ENCODE assay signal across 32 cellular contexts in the genomic region with DNA sequence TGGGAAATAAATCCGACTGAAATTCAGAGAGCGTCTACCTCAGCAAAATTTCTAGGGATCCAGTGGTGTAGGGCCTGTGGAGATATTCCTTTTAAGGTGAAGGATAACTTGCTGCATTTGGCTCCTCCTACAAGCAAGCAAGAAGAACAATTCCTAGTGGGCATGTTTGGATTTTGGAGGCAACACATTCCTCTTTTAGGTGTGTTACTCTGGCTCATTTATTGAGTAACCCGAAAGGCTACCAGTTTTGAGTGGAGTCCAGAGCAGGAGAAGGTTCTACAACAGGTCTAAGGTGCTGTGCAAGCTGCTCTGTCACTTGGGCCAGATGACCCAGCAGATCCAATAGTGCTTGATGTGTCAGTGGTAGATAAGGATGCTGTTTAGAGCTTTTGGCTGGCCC.
"Had no signal": no experiment of that assay in that cellular context is flagged by ENCODE, and none has a peak within 500 bp of the region (broad histone marks: within the 10 kb centered on the region; RNA-seq: fewer than 3 reads in every experiment).

No MANE protein-coding gene starts in this region.

- ATAC-seq: activated naive CD4-positive, alpha-beta T cell treated with anti-CD3 and anti-CD28 coated beads, Interleukin-2, amount 50 U/mL, for 72 hours; activated naive CD8-positive, alpha-beta T cell treated with anti-CD3 and anti-CD28 coated beads, Interleukin-2, amount 50 U/mL, for 24 hours; activated T-cell treated with anti-CD3 and anti-CD28 coated beads, Interleukin-2, amount 50 U/mL, for 4 hours; activated T-cell treated with anti-CD3 and anti-CD28 coated beads, Interleukin-2, amount 50 U/mL, for 72 hours; activated T-helper 17 cell treated with anti-CD3 and anti-CD28 coated beads, Interleukin-2, amount 50 U/mL, for 72 hours; body of pancreas had no signal

- H3K27ac ChIP-seq: adrenal gland, ascending aorta, body of pancreas, brain microvascular endothelial cell, cardiac muscle cell had no signal

- H3K9me3 ChIP-seq: adrenal gland, ascending aorta, body of pancreas had no signal

- FAIRE-seq: astrocyte had no signal

- H3K36me3 ChIP-seq: adrenal gland, ascending aorta, brain microvascular endothelial cell, cardiac muscle cell had no signal

- H3K4me3 ChIP-seq: adrenal gland, ascending aorta, body of pancreas, cardiac muscle cell had no signal

- H3K4me1 ChIP-seq: adrenal gland, ascending aorta, body of pancreas had no signal

- H3K27me3 ChIP-seq: adrenal gland, ascending aorta, body of pancreas, brain microvascular endothelial cell, cardiac muscle cell had no signal

- DNase-seq: activated effector memory CD4-positive, alpha-beta T cell treated with anti-CD3 and anti-CD28 coated beads, Interleukin-2, amount 50 U/mL, for 16 hours; activated effector memory CD4-positive, alpha-beta T cell treated with Interleukin-2 at 50 U/mL for 16 hours; activated gamma-delta T cell; activated gamma-delta T cell treated with Interleukin-2 at 50 U/mL for 16 hours; activated naive CD4-positive, alpha-beta T cell; activated naive CD4-positive, alpha-beta T cell treated with anti-CD3 and anti-CD28 coated beads for 36 hours; activated naive CD4-positive, alpha-beta T cell treated with anti-CD3 and anti-CD28 coated beads, Interleukin-2, amount 10 ng/mL, durations not matched to agents 7 days and 5 days; activated naive CD4-positive, alpha-beta T cell treated with anti-CD3 and anti-CD28 coated beads, Interleukin-2, amount 50 U/mL, for 16 hours; activated naive CD4-positive, alpha-beta T cell treated with Interleukin-2 at 50 U/mL for 16 hours; activated naive CD8-positive, alpha-beta T cell treated with anti-CD3 and anti-CD28 coated beads for 36 hours; activated naive CD8-positive, alpha-beta T cell treated with anti-CD3 and anti-CD28 coated beads, Interleukin-2, amount 10 ng/mL, durations not matched to agents 7 days and 5 days; activated naive CD8-positive, alpha-beta T cell treated with anti-CD3 and anti-CD28 coated beads, Interleukin-2, amount 50 U/mL, for 24 hours; activated T-cell treated with anti-CD3 and anti-CD28 coated beads, Interleukin-2, amount 50 U/mL, for 1 hour; activated T-cell treated with anti-CD3 and anti-CD28 coated beads, Interleukin-2, amount 50 U/mL, for 24 hours; activated T-cell treated with anti-CD3 and anti-CD28 coated beads, Interleukin-2, amount 50 U/mL, for 4 hours; activated T-cell treated with anti-CD3 and anti-CD28 coated beads, Interleukin-2, amount 50 U/mL, for 48 hours; activated T-cell treated with anti-CD3 and anti-CD28 coated beads, Interleukin-2, amount 50 U/mL, for 72 hours; adrenal gland; amniotic stem cell; amygdala; anterior cingulate cortex; aorta; body of pancreas; brain microvascular endothelial cell; caudate nucleus; central memory CD4-positive, alpha-beta T cell; cerebellar nuclear complex had no signal
